ENCODE assay signal across 10 cellular contexts in the genomic region with DNA sequence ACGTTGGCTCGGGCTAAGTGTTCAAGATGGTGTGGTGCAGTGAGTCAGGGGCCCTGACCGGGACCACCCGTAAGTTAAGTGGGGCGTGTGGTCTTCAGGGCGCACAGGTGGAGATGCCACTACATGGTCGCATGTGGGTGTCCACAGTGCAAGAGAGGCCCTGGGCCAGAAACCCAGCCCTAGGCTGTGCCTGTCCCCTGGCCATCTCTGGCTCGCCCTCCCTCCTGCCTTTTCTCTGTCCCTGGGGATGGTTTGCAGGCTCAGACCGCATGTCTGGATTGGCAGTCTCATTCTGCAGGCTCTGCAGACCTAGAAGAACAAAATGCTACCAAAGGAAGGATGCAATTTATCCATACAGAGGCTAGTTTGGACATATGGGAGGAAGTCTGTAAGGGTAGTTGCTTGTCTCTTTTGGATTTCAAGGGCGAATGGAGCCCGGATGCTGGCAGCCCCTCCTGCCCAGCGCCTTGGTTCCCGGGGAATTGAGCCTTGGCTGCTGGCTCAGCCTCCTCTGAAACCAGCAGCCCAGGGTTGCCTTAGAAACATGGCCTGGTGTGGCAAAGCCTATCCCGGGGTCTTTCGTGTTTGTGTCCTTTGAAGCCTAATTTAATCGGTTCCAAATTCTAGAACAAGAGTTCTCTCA.
A peak's percentile ranks its signal among the peaks of the same experiment; 100 is the strongest.
DNase-seq lines count a peak whose midpoint lies in the region; ATAC-seq and TF ChIP-seq lines count a peak whose summit lies in the region.
"Had no signal": no experiment of that assay in that cellular context is flagged by ENCODE, and none has a peak within 500 bp of the region (broad histone marks: within the 10 kb centered on the region; RNA-seq: fewer than 3 reads in every experiment).

No MANE protein-coding gene starts in this region.

- H4K20me1 ChIP-seq in MM.1S (ENCODE audit: insufficient read depth, low read length), result no peaks in the 10 kb centered on the region

- no peaks in the 10 kb centered on the region for H3K9me2 ChIP-seq in MM.1S (replicated peaks; ENCODE audit: insufficient read depth, low read length)

- H3K4me1 ChIP-seq in MM.1S (ENCODE audit: low read length), result no peaks in the 10 kb centered on the region
- H3K4me1 ChIP-seq in heart right ventricle, result peaks cover 0 to 55% (median 18%) of the 10 kb centered on the region in 9 donors
- peaks cover 7% of the 10 kb centered on the region for H3K4me1 ChIP-seq in psoas muscle

- peaks cover 47% of the 10 kb centered on the region for H3K4me1 Mint-ChIP-seq in CD14-positive monocyte

- ATAC-seq in heart right ventricle (peak in 4 of 8 donors; percentile 7 to 20 (median 14)), psoas muscle (peak in 3 of 4 donors; percentile 9 to 38 (median 21)), GM18502 (IDR thresholded peaks at IDR 0.05; ENCODE audit: poor library complexity, unreplicated experiment) (no peak), GM18517 (IDR thresholded peaks at IDR 0.05; ENCODE audit: unreplicated experiment) (no peak)

- peaks cover 0 to 13% (median 3%) of the 10 kb centered on the region in 3 donors for H3K27me3 Mint-ChIP-seq in CD14-positive monocyte (ENCODE audit: low read depth in 3 of 3)

- H3K9ac ChIP-seq in MM.1S (ENCODE audit: low read length), result no peak overlapping the region

- H3K9me3 ChIP-seq in MM.1S (replicated peaks; ENCODE audit: insufficient read depth, low read length) (no peaks in the 10 kb centered on the region), heart right ventricle (no peaks in the 10 kb centered on the region), psoas muscle (no peaks in the 10 kb centered on the region)
- H3K9me3 ChIP-seq: SJSA1, vagina had no signal

- H3K27me3 ChIP-seq in MM.1S (replicated peaks; ENCODE audit: insufficient read depth, low read length) (no peaks in the 10 kb centered on the region), heart right ventricle (peaks cover 0 to 16% (median 0%) of the 10 kb centered on the region in 7 donors), psoas muscle (ENCODE audit: insufficient read depth in 3 of 3, low read length in 2 of 3) (no peaks in the 10 kb centered on the region)
- H3K27me3 ChIP-seq: SJSA1, vagina had no signal

- 52 to 53% methylated on average over 16 of the region's 16 CpGs for WGBS in heart right ventricle, 2 donors
- 37 to 45% (median 40%) methylated on average over 16 of the region's 16 CpGs for WGBS in psoas muscle, 3 donors

- peak overlapping the region in 2 of 7 donors; percentile 52 to 54 for H3K27ac Mint-ChIP-seq in CD14-positive monocyte

- peaks cover 0 to 2% (median 0%) of the 10 kb centered on the region in 7 donors for H3K9me3 Mint-ChIP-seq in CD14-positive monocyte

- intact Hi-C loops in CD14-positive monocyte (cut with micrococcal nuclease) (loop anchor here (10.0 kb wide), 2 partner anchors 221 to 571 kb away; no protein-coding TSS in a partner anchor), heart right ventricle (cut with DNase I) (loop anchor here in 8 of 10 donors (5.0 to 10.0 kb wide), 8 partner anchors 411 to 1119 kb away; no protein-coding TSS in a partner anchor), psoas muscle (cut with DNase I) (loop anchor here (1.0 to 10.0 kb wide), 4 partner anchors 496 to 1119 kb away; no protein-coding TSS in a partner anchor)

- DNase-seq in CD14-positive monocyte (ENCODE audit: low spot score), result no peak
- DNase-seq in MM.1S, result no peak
- no peak for DNase-seq in heart right ventricle
- DNase-seq in psoas muscle, result no peak
- no peak for DNase-seq in AML-193 (lab: John Stamatoyannopoulos, UW)
- no peak for DNase-seq in AG08396 (ENCODE audit: low spot score)

- no peaks in the 10 kb centered on the region for H3K79me2 ChIP-seq in MM.1S (ENCODE audit: low read length)

- H3K4me3 ChIP-seq in MM.1S (ENCODE audit: low read length) (no peak overlapping the region), heart right ventricle (peak overlapping the region in 7 of 10 donors; percentile 10 to 52 (median 43)), psoas muscle (peak overlapping the region; percentile 62)
- H3K4me3 ChIP-seq: SJSA1 had no signal

- peak overlapping the region; percentile 66; the same call in 1 of the 2 replicates for H2AFZ ChIP-seq in MM.1S (ENCODE audit: low read length)

- peak overlapping the region; percentile 74 to 89 for H3K4me3 Mint-ChIP-seq in CD14-positive monocyte

- H3K27ac ChIP-seq in MM.1S (ENCODE audit: low read length), result no peak overlapping the region
- no peak overlapping the region for H3K27ac ChIP-seq in heart right ventricle
- no peak overlapping the region for H3K27ac ChIP-seq in psoas muscle
- H3K27ac ChIP-seq: SJSA1, vagina had no signal

- TF ChIP-seq CTCF in CD14-positive monocyte (IDR thresholded peaks at IDR 0.05) (no peak), MM.1S (IDR thresholded peaks at IDR 0.05; ENCODE audit: low read length) (no peak), heart right ventricle (IDR thresholded peaks at IDR 0.05) (no peak), psoas muscle (IDR thresholded peaks at IDR 0.05) (no peak)

- no peaks in the 10 kb centered on the region for H3F3A ChIP-seq in MM.1S (ENCODE audit: insufficient read depth, low read length)

- H3K36me3 ChIP-seq in MM.1S (replicated peaks; ENCODE audit: insufficient read depth, low read length) (no peaks in the 10 kb centered on the region), heart right ventricle (no peaks in the 10 kb centered on the region), psoas muscle (ENCODE audit: insufficient read depth in 1 of 2, low read depth in 1 of 2) (no peaks in the 10 kb centered on the region)
- H3K36me3 ChIP-seq: SJSA1, vagina had no signal

- peaks cover 0 to 2% of the 10 kb centered on the region in 2 donors for H3K36me3 Mint-ChIP-seq in CD14-positive monocyte

- peak overlapping the region; percentile 52; the same call in 1 of the 2 replicates for H3K4me2 ChIP-seq in MM.1S (ENCODE audit: low read depth, low read length)

Comparison
In these comparisons a context has a peak if more than half of its experiments do, and no peak if none do; other contexts are left out.
1. ATAC-seq: peak in psoas muscle (3 of 4); none in GM18502 (single experiment) and GM18517 (single experiment).